ENCODE assay signal across 8 cellular contexts in the genomic region with DNA sequence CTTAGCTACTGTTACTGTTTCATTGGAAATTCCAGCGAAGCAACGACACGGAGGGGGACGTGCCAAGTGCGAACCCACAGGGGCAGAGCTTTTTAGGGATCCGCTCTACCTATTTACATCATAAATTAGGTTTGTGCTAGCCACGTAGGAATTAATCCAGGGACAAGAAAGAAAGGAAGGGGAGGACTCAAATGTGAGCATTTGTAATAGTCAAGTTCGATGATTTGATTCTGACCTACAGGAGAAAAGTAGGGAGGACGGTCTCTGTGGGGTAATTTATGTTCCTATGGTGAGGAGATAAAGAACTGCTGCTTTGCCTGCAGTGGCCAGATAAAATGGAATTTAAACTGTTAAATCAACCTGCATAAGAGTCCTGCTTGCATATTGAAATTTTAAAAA. TPM values are rescaled to one million over a fixed set of nuclear protein-coding genes. Genes with fewer than 3 reads are reported as not detected.
DNase-seq lines count a peak whose midpoint lies in the region; ATAC-seq and TF ChIP-seq lines count a peak whose summit lies in the region.

No MANE protein-coding gene starts in this region.

- peak overlapping the region; percentile 65 for H3K9ac ChIP-seq in endocrine pancreas (ENCODE audit: control insufficient read depth, insufficient read depth, low read length)

- no peaks in the 10 kb centered on the region for H3K4me1 ChIP-seq in Caco-2
- H3K4me1 ChIP-seq in OCI-LY7 (ENCODE audit: insufficient read depth, low read length, poor library complexity, severe bottlenecking): peaks cover 11% of the 10 kb centered on the region
- peaks cover 4% of the 10 kb centered on the region for H3K4me1 ChIP-seq in endocrine pancreas (ENCODE audit: control insufficient read depth, insufficient read depth, low read length)
- no peaks in the 10 kb centered on the region for H3K4me1 ChIP-seq in osteoblast (ENCODE audit: insufficient read depth, low read length)
- no peaks in the 10 kb centered on the region for H3K4me1 ChIP-seq in PC-9 (replicated peaks; ENCODE audit: insufficient read depth)

- H3K27ac Mint-ChIP-seq in Caco-2 (ENCODE audit: unreplicated experiment): peak overlapping the region; percentile 54

- H3K36me3 ChIP-seq in Caco-2 (ENCODE audit: control insufficient read depth, insufficient read depth, low read length): no peaks in the 10 kb centered on the region
- no peaks in the 10 kb centered on the region for H3K36me3 ChIP-seq in OCI-LY7 (ENCODE audit: insufficient read depth, low read length)
- no peaks in the 10 kb centered on the region for H3K36me3 ChIP-seq in endocrine pancreas (ENCODE audit: control insufficient read depth, insufficient read depth, low read length)
- no peaks in the 10 kb centered on the region for H3K36me3 ChIP-seq in osteoblast (ENCODE audit: insufficient read depth, low read length)
- no peaks in the 10 kb centered on the region for H3K36me3 ChIP-seq in PC-9 (ENCODE audit: low read depth)

- H3K4me1 Mint-ChIP-seq in Caco-2 (ENCODE audit: low read depth, unreplicated experiment): peaks cover 7% of the 10 kb centered on the region

- H3F3A ChIP-seq in PC-9 (ENCODE audit: insufficient read depth, low read depth): no peaks in the 10 kb centered on the region

- H2AFZ ChIP-seq in OCI-LY7 (ENCODE audit: low read length) (peak overlapping the region; percentile 55; the same call in 1 of the 2 replicates), osteoblast (ENCODE audit: low read length) (peak overlapping the region; percentile 91), PC-9 (no peak overlapping the region)

- no peaks in the 10 kb centered on the region for H3K36me3 Mint-ChIP-seq in Caco-2 (ENCODE audit: insufficient read depth, unreplicated experiment)

- DNase-seq in Caco-2: no peak
- no peak for DNase-seq in OCI-LY7 (ENCODE audit: low spot score)
- DNase-seq in osteoblast (ENCODE audit: insufficient read length, low spot score, missing footprints): peak; percentile 67
- no peak for DNase-seq in SK-N-DZ (ENCODE audit: low spot score)
- no peak for DNase-seq in PC-9

- no peak for ATAC-seq in HG02642 (IDR thresholded peaks at IDR 0.05; ENCODE audit: poor library complexity, unreplicated experiment)
- ATAC-seq in HG03432 (IDR thresholded peaks at IDR 0.05; ENCODE audit: unreplicated experiment): no peak

- H3K9me2 ChIP-seq in OCI-LY7 (ENCODE audit: insufficient read depth, low read length): no peaks in the 10 kb centered on the region
- H3K9me2 ChIP-seq in PC-9 (ENCODE audit: insufficient read depth): no peaks in the 10 kb centered on the region

- H3K9me3 Mint-ChIP-seq in Caco-2 (ENCODE audit: unreplicated experiment): no peaks in the 10 kb centered on the region

- H3K4me3 ChIP-seq in Caco-2 (ENCODE audit: low read depth, low read length) (peak overlapping the region; percentile 52), OCI-LY7 (ENCODE audit: low read depth, low read length, poor library complexity, severe bottlenecking) (peak overlapping the region; percentile 84), endocrine pancreas (ENCODE audit: control insufficient read depth, insufficient read depth, low read length) (peak overlapping the region; percentile 81), osteoblast (ENCODE audit: insufficient read depth, low read length) (peak overlapping the region; percentile 76), PC-9 (no peak overlapping the region)

- CTCF ChIA-PET in Caco-2 (lab: Charles Lee) (no interaction called here), OCI-LY7 (lab: Charles Lee; ENCODE audit: unreplicated experiment) (no interaction called here), PC-9 (lab: Charles Lee) (no interaction called here)

- intact Hi-C loops in Caco-2 (cut with micrococcal nuclease; ENCODE audit: unreplicated experiment): no loop called here
- intact Hi-C loops in OCI-LY7 (cut with micrococcal nuclease; ENCODE audit: unreplicated experiment): loop anchor here (10.0 kb wide), 1 partner anchor 453 kb away; a partner anchor contains a TSS
- intact Hi-C loops in PC-9 (cut with micrococcal nuclease; ENCODE audit: unreplicated experiment): no loop called here

- peaks cover 12% of the 10 kb centered on the region for H3K27me3 Mint-ChIP-seq in Caco-2 (ENCODE audit: insufficient read depth, unreplicated experiment)

- H3K4me2 ChIP-seq in OCI-LY7 (ENCODE audit: low read length) (peak overlapping the region; percentile 96), osteoblast (ENCODE audit: insufficient read depth, low read length) (peak overlapping the region; percentile 86), PC-9 (no peak overlapping the region)

- H3K79me2 ChIP-seq in OCI-LY7 (ENCODE audit: insufficient read depth, low read depth, low read length) (peaks cover 6% of the 10 kb centered on the region; the same call in 1 of the 2 replicates), osteoblast (ENCODE audit: insufficient read depth, low read length) (no peaks in the 10 kb centered on the region), PC-9 (ENCODE audit: low read depth) (no peaks in the 10 kb centered on the region)

- POLR2A ChIA-PET in Caco-2 (lab: Charles Lee) (no interaction called here), OCI-LY7 (lab: Charles Lee) (interaction anchor here (0.6 to 1.2 kb wide), 2 partner anchors 22 to 1744 kb away, joined by 3 to 5 read pairs; no protein-coding TSS in a partner anchor), PC-9 (lab: Charles Lee; ENCODE audit: unreplicated experiment) (no interaction called here)

- TF ChIP-seq CTCF in Caco-2 (IDR thresholded peaks at IDR 0.05; ENCODE audit: insufficient read depth in 1 of 2, low read depth in 1 of 2, low read length in 1 of 2, severe bottlenecking in 1 of 2, unreplicated experiment in 1 of 2): no peak
- TF ChIP-seq CTCF in OCI-LY7 (conservative IDR thresholded peaks at IDR 0.05; ENCODE audit: low read length): no peak
- TF ChIP-seq CTCF in osteoblast (IDR thresholded peaks at IDR 0.05; ENCODE audit: extremely low read depth, low read depth, low read length): no peak
- TF ChIP-seq CTCF in PC-9 (conservative IDR thresholded peaks at IDR 0.05): no peak

- no peaks in the 10 kb centered on the region for H4K20me1 ChIP-seq in OCI-LY7 (ENCODE audit: insufficient read depth, low read length)
- no peaks in the 10 kb centered on the region for H4K20me1 ChIP-seq in osteoblast (ENCODE audit: insufficient read depth, low read length)
- H4K20me1 ChIP-seq in PC-9 (ENCODE audit: insufficient read depth): no peaks in the 10 kb centered on the region

- no peaks in the 10 kb centered on the region for H3K27me3 ChIP-seq in Caco-2 (replicated peaks; ENCODE audit: control insufficient read depth, insufficient read depth, low read length)
- H3K27me3 ChIP-seq in endocrine pancreas (ENCODE audit: control insufficient read depth, insufficient read depth, low read length): no peaks in the 10 kb centered on the region
- no peaks in the 10 kb centered on the region for H3K27me3 ChIP-seq in osteoblast (ENCODE audit: insufficient read depth, low read length)
- H3K27me3 ChIP-seq in PC-9 (ENCODE audit: insufficient read depth, low read depth): peaks cover 41% of the 10 kb centered on the region; the same call in 1 of the 2 replicates

- H3K9me3 ChIP-seq in Caco-2 (no peaks in the 10 kb centered on the region), OCI-LY7 (ENCODE audit: low read length) (no peaks in the 10 kb centered on the region), endocrine pancreas (ENCODE audit: control insufficient read depth, low read length) (no peaks in the 10 kb centered on the region), osteoblast (ENCODE audit: low read depth, low read length) (no peaks in the 10 kb centered on the region), PC-9 (ENCODE audit: insufficient read depth, low read depth) (no peaks in the 10 kb centered on the region)

- H3K4me3 Mint-ChIP-seq in Caco-2 (ENCODE audit: unreplicated experiment): peak overlapping the region; percentile 79

- H3K27ac ChIP-seq in OCI-LY7 (ENCODE audit: low read depth, low read length, poor library complexity, severe bottlenecking) (peak overlapping the region; percentile 58), osteoblast (ENCODE audit: low read depth, low read length) (peak overlapping the region; percentile 91), PC-9 (no peak overlapping the region)

- BruUV-seq in Caco-2 (replicated peaks; lab: Mats Ljungman, UMichigan) (no TSS peak), OCI-LY7 (replicated peaks; lab: Mats Ljungman, UMichigan) (no TSS peak), PC-9 (replicated peaks; lab: Mats Ljungman, UMichigan) (no TSS peak)

RNA-seq across cellular contexts. Expression of a gene that starts 1.7 kb away (rescaled TPM):
- total RNA-seq in Caco-2 (2022) (0.61 and 1.0 TPM in 2 replicates), OCI-LY7 (2022) (13.9 and 16.4 TPM in 2 replicates), osteoblast (4.4 and 4.7 TPM in 2 replicates), PC-9 (2021) (not detected in 2 replicates)
- total RNA-seq in OCI-LY7 (2014; rRNA removed; shearing (Covaris generic)): 13.0 and 15.6 TPM in 2 replicates
- polyA plus RNA-seq in SK-N-DZ (2014; cell fraction: cytosol; rRNA removed): 7.2 and 10.5 TPM in 2 replicates
- polyA plus RNA-seq in SK-N-DZ (2014; cell fraction: nucleus; rRNA removed): 58.3 and 75.2 TPM in 2 replicates
